ENCODE assay signal across 8 cellular contexts in genomic region chr2:72137498-72138010, GRCh38. TPM values are rescaled to one million over a fixed set of nuclear protein-coding genes. Genes with fewer than 3 reads are reported as not detected.
DNase-seq lines count a peak whose midpoint lies in the region; ATAC-seq and TF ChIP-seq lines count a peak whose summit lies in the region.

No MANE protein-coding gene starts in this region.

- CTCF ChIA-PET in HEK293T (lab: Yijun Ruan, JAX): interaction anchor here (0.6 to 1.1 kb wide), 3 partner anchors 9 to 619 kb away, joined by 3 read pairs; no protein-coding TSS in a partner anchor

- no peaks in the 10 kb centered on the region for H3K4me1 Mint-ChIP-seq in activated CD4-positive, alpha-beta T cell treated with anti-CD3 and anti-CD28 coated beads, Interleukin-2, amount 10 ng/mL, durations not matched to agents 24 days and 14 days
- peaks cover 92% of the 10 kb centered on the region for H3K4me1 Mint-ChIP-seq in mesothelial cell of epicardium
- H3K4me1 Mint-ChIP-seq in stimulated activated memory B cell treated with anti-CD40 and anti-IgM and Interleukin-4, amounts not matched to agents 10 μg/mL and 1 μg/mL and 100 μg/mL, for 72 hours: peaks cover 7% of the 10 kb centered on the region

- ATAC-seq in stimulated activated memory B cell treated with anti-CD40 and anti-IgM and Interleukin-4, amounts not matched to agents 10 μg/mL and 1 μg/mL and 100 μg/mL, for 72 hours: peak; percentile 29

- no peaks in the 10 kb centered on the region for H3K27me3 ChIP-seq in MG63

- DNase-seq in NCI-H345 (lab: John Stamatoyannopoulos, UW) (peak; percentile 68), NCI-H345 treated with DMSO at 0.1 percent for 48 hours (lab: John Stamatoyannopoulos, UW; ENCODE audit: unreplicated experiment) (no peak), HEK293T (ENCODE audit: extremely low spot score) (peak; percentile 79), MG63 (peak; percentile 50), dedifferentiated amniotic fluid mesenchymal stem cell (ENCODE audit: extremely low spot score) (peak; percentile 45), mesothelial cell of epicardium (ENCODE audit: low spot score in 2 of 2, unreplicated experiment in 2 of 2) (peak; percentile 32 to 82)
- peak; percentile 89 for DNase-seq in activated CD4-positive, alpha-beta T cell treated with anti-CD3 and anti-CD28 coated beads, Interleukin-2, amount 10 ng/mL, durations not matched to agents 24 days and 14 days

- no peaks in the 10 kb centered on the region for H3K9me3 ChIP-seq in MG63

- no peaks in the 10 kb centered on the region for H3K36me3 Mint-ChIP-seq in activated CD4-positive, alpha-beta T cell treated with anti-CD3 and anti-CD28 coated beads, Interleukin-2, amount 10 ng/mL, durations not matched to agents 24 days and 14 days (ENCODE audit: low read depth)
- H3K36me3 Mint-ChIP-seq in mesothelial cell of epicardium: peaks cover 28% of the 10 kb centered on the region
- H3K36me3 Mint-ChIP-seq in stimulated activated memory B cell treated with anti-CD40 and anti-IgM and Interleukin-4, amounts not matched to agents 10 μg/mL and 1 μg/mL and 100 μg/mL, for 72 hours: no peaks in the 10 kb centered on the region

- no peak overlapping the region for H3K4me3 ChIP-seq in MG63

- POLR2A ChIA-PET in HEK293T (lab: Yijun Ruan, JAX): no interaction called here

- TF ChIP-seq CTCF in mesothelial cell of epicardium (IDR thresholded peaks at IDR 0.05; ENCODE audit: unreplicated experiment): peak; percentile 82

- intact Hi-C loops in activated CD4-positive, alpha-beta T cell treated with anti-CD3 and anti-CD28 coated beads, Interleukin-2, amount 10 ng/mL, durations not matched to agents 24 days and 14 days (cut with micrococcal nuclease): loop anchor here (1.0 kb wide), 1 partner anchor 592 kb away; no protein-coding TSS in a partner anchor

- H3K36me3 ChIP-seq in MG63: peaks cover 66% of the 10 kb centered on the region

- H3K4me3 Mint-ChIP-seq in activated CD4-positive, alpha-beta T cell treated with anti-CD3 and anti-CD28 coated beads, Interleukin-2, amount 10 ng/mL, durations not matched to agents 24 days and 14 days: no peak overlapping the region
- peak overlapping the region; percentile 68 for H3K4me3 Mint-ChIP-seq in mesothelial cell of epicardium
- H3K4me3 Mint-ChIP-seq in stimulated activated memory B cell treated with anti-CD40 and anti-IgM and Interleukin-4, amounts not matched to agents 10 μg/mL and 1 μg/mL and 100 μg/mL, for 72 hours: no peak overlapping the region

- peaks cover 6% of the 10 kb centered on the region for H3K27me3 Mint-ChIP-seq in activated CD4-positive, alpha-beta T cell treated with anti-CD3 and anti-CD28 coated beads, Interleukin-2, amount 10 ng/mL, durations not matched to agents 24 days and 14 days
- H3K27me3 Mint-ChIP-seq in mesothelial cell of epicardium (ENCODE audit: low read depth): no peaks in the 10 kb centered on the region
- peaks cover 52% of the 10 kb centered on the region for H3K27me3 Mint-ChIP-seq in stimulated activated memory B cell treated with anti-CD40 and anti-IgM and Interleukin-4, amounts not matched to agents 10 μg/mL and 1 μg/mL and 100 μg/mL, for 72 hours

- no peaks in the 10 kb centered on the region for H3K9me3 Mint-ChIP-seq in activated CD4-positive, alpha-beta T cell treated with anti-CD3 and anti-CD28 coated beads, Interleukin-2, amount 10 ng/mL, durations not matched to agents 24 days and 14 days
- no peaks in the 10 kb centered on the region for H3K9me3 Mint-ChIP-seq in mesothelial cell of epicardium
- no peaks in the 10 kb centered on the region for H3K9me3 Mint-ChIP-seq in stimulated activated memory B cell treated with anti-CD40 and anti-IgM and Interleukin-4, amounts not matched to agents 10 μg/mL and 1 μg/mL and 100 μg/mL, for 72 hours

- H3K27ac Mint-ChIP-seq in activated CD4-positive, alpha-beta T cell treated with anti-CD3 and anti-CD28 coated beads, Interleukin-2, amount 10 ng/mL, durations not matched to agents 24 days and 14 days: no peak overlapping the region
- H3K27ac Mint-ChIP-seq in mesothelial cell of epicardium: peak overlapping the region; percentile 98
- no peak overlapping the region for H3K27ac Mint-ChIP-seq in stimulated activated memory B cell treated with anti-CD40 and anti-IgM and Interleukin-4, amounts not matched to agents 10 μg/mL and 1 μg/mL and 100 μg/mL, for 72 hours

TF ChIP-seq in HEK293T, 16 proteins besides CTCF, POLR2A, EP300 and RAD21:
- TF ChIP-seq L3MBTL2 (conservative IDR thresholded peaks at IDR 0.05): no peak
- TF ChIP-seq SP1 (IDR thresholded peaks at IDR 0.05): no peak
- no peak for TF ChIP-seq FOXA1 (IDR thresholded peaks at IDR 0.05)
- no peak for TF ChIP-seq FOXK2 (IDR thresholded peaks at IDR 0.05)
- TF ChIP-seq HDGF (IDR thresholded peaks at IDR 0.05; ENCODE audit: borderline replicate concordance): no peak
- no peak for TF ChIP-seq LEF1 (IDR thresholded peaks at IDR 0.05; ENCODE audit: borderline replicate concordance)
- TF ChIP-seq FOXM1 (IDR thresholded peaks at IDR 0.05; ENCODE audit: borderline replicate concordance): no peak
- no peak for TF ChIP-seq ZNF384 (IDR thresholded peaks at IDR 0.05)

RNA-seq across cellular contexts. Expression of gene CYP26B1, which starts 10.1 kb away (rescaled TPM):
- total RNA-seq in MG63 (2014; rRNA removed; shearing (Covaris generic); ENCODE audit: low replicate concordance): 5.4 and 10.6 TPM in 2 replicates
- not detected in 2 replicates for total RNA-seq in activated CD4-positive, alpha-beta T cell treated with anti-CD3 and anti-CD28 coated beads, Interleukin-2, amount 10 ng/mL, durations not matched to agents 24 days and 14 days
- total RNA-seq in mesothelial cell of epicardium: 1,290 to 1,322 TPM (median 1,292 TPM) in 3 replicates

Comparison
In these comparisons a context has a peak if more than half of its experiments do, and no peak if none do; other contexts are left out.
1. RNA of gene CYP26B1, which starts 10.1 kb away (total RNA-seq): 1,290 to 1,322 TPM in mesothelial cell of epicardium; 5.4 to 10.6 TPM in MG63 and not detected in activated CD4-positive, alpha-beta T cell treated with anti-CD3 and anti-CD28 coated beads, Interleukin-2, amount 10 ng/mL, durations not matched to agents 24 days and 14 days; every median in the first group is over 100 times any median in the second.